Comparison of ENCODE assay signal across 8 cellular contexts in genomic region chr19:47699360-47699917, GRCh38. TPM values are rescaled to one million over a fixed set of nuclear protein-coding genes. Genes with fewer than 3 reads are reported as not detected.
A peak's percentile ranks its signal among the peaks of the same experiment; 100 is the strongest.
DNase-seq lines count a peak whose midpoint lies in the region; ATAC-seq, FAIRE-seq and TF ChIP-seq lines count a peak whose summit lies in the region.

No MANE protein-coding gene starts in this region.

- CTCF ChIA-PET in GM12878 (lab: Yijun Ruan, JAX) = interaction anchor here (0.6 to 6.4 kb wide), 19 partner anchors 8 to 414 kb away, joined by 3 to 70 read pairs (median 4); partner anchors contain the start of genes DHX34 and KPTN

- dilution Hi-C loops in keratinocyte (cut with MboI; ENCODE audit: extremely low pct_ligation_motif_present, low sequenced_read_pairs) = no loop called here

- H3K27me3 ChIP-seq in GM12878 (replicated peaks in 1 of 2; ENCODE audit: control insufficient read depth in 2 of 2, insufficient read depth in 2 of 2, low read length in 1 of 2) = no peaks in the 10 kb centered on the region
- H3K27me3 ChIP-seq in keratinocyte (ENCODE audit: control insufficient read depth, extremely low read depth, insufficient read depth, low read length) = no peaks in the 10 kb centered on the region

- peak; percentile 90 for ATAC-seq in GM12878
- no peak for ATAC-seq in GM18873 (IDR thresholded peaks at IDR 0.05; ENCODE audit: low FRiP score, unreplicated experiment)
- no peak for ATAC-seq in HG02884 (IDR thresholded peaks at IDR 0.05; ENCODE audit: unreplicated experiment)

- no peak overlapping the region for H2AFZ ChIP-seq in GM12878 (ENCODE audit: control insufficient read depth, low read depth, low read length)
- H2AFZ ChIP-seq in keratinocyte (ENCODE audit: control insufficient read depth, low read length) = no peak overlapping the region

- H3K9me3 ChIP-seq in GM12878 (replicated peaks; ENCODE audit: control insufficient read depth, insufficient read depth, low read length) (no peaks in the 10 kb centered on the region), keratinocyte (ENCODE audit: control insufficient read depth, low read depth, low read length) (no peaks in the 10 kb centered on the region)

- FAIRE-seq in GM12878 (lab: Jason Lieb, UNC) = peak; percentile 52
- FAIRE-seq in keratinocyte (lab: Jason Lieb, UNC) = no peak

- BruUV-seq in GM12878 (replicated peaks; lab: Mats Ljungman, UMichigan) = no TSS peak

- no peaks in the 10 kb centered on the region for H3K79me2 ChIP-seq in GM12878 (ENCODE audit: control insufficient read depth, insufficient read depth, low read length)
- no peaks in the 10 kb centered on the region for H3K79me2 ChIP-seq in keratinocyte (ENCODE audit: control insufficient read depth, insufficient read depth, low read length)

- TF ChIP-seq CTCF in GM12878 (IDR thresholded peaks at IDR 0.05 in 2 of 3, conservative IDR thresholded peaks at IDR 0.05 in 1 of 3; ENCODE audit: control insufficient read depth in 2 of 3, extremely low read depth in 1 of 3, insufficient read depth in 1 of 3, low read depth in 3 of 3, low read length in 3 of 3) (peak; percentile 75 to 91 (median 80)), keratinocyte (optimal IDR thresholded peaks at IDR 0.05 in 1 of 3, IDR thresholded peaks at IDR 0.05 in 1 of 3, conservative IDR thresholded peaks at IDR 0.05 in 1 of 3; ENCODE audit: extremely low read depth in 1 of 3, insufficient read depth in 2 of 3, low read length in 3 of 3) (peak; percentile 80 to 98 (median 93))

- H3K4me2 ChIP-seq in GM12878 (ENCODE audit: control insufficient read depth, insufficient read depth) (no peak overlapping the region), keratinocyte (ENCODE audit: control insufficient read depth, extremely low read depth, insufficient read depth, low read depth, low read length) (no peak overlapping the region)

- peak; percentile 55 for TF ChIP-seq RAD21 in GM12878 (IDR thresholded peaks at IDR 0.05; ENCODE audit: insufficient read depth, low read depth, low read length)

- H3K4me3 ChIP-seq in GM12878 = no peak overlapping the region
- H3K4me3 ChIP-seq in keratinocyte (ENCODE audit: control insufficient read depth in 2 of 3, extremely low read depth in 1 of 3, insufficient read depth in 2 of 3, low read depth in 1 of 3, low read length in 3 of 3) = no peak overlapping the region

- DNase-seq in COLO829 (ENCODE audit: low spot score) (peak; percentile 69), HPDE6-E6E7 (ENCODE audit: extremely low spot score) (peak; percentile 43), T-helper 1 cell (peak in 3 of 5 donors; percentile 33 to 42 (median 38)), GM12878 (ENCODE audit: low read depth, low spot score) (no peak), keratinocyte (ENCODE audit: low read depth, low spot score) (no peak)
- peak; percentile 20 to 33 for DNase-seq in stimulated activated CD8-positive, alpha-beta memory T cell treated with anti-CD3 and anti-CD28 coated beads, Interleukin-15, amount 100 ng/mL, for 48 hours (ENCODE audit: low read depth in 2 of 2)

- intact Hi-C loops in GM12878 (cut with micrococcal nuclease; ENCODE audit: unreplicated experiment) = no loop called here

- H3K9me1 ChIP-seq in keratinocyte (ENCODE audit: control insufficient read depth, extremely low read depth, insufficient read depth, low read length) = no peaks in the 10 kb centered on the region

- H4K20me1 ChIP-seq in GM12878 (ENCODE audit: control insufficient read depth, insufficient read depth) = no peaks in the 10 kb centered on the region
- H4K20me1 ChIP-seq in keratinocyte (ENCODE audit: control insufficient read depth, extremely low read depth, insufficient read depth, low read length) = no peaks in the 10 kb centered on the region

- no peak overlapping the region for H3K9ac ChIP-seq in GM12878 (ENCODE audit: control insufficient read depth, insufficient read depth, low read length)
- no peak overlapping the region for H3K9ac ChIP-seq in keratinocyte (ENCODE audit: control insufficient read depth, extremely low read depth, insufficient read depth, low read length)

- H3K36me3 ChIP-seq in GM12878 (ENCODE audit: control insufficient read depth in 2 of 2, insufficient read depth in 2 of 2, low read length in 1 of 2) (peaks cover 0 to 2% of the 10 kb centered on the region in 2 experiments; a peak in 3 of 4 replicates), keratinocyte (ENCODE audit: control insufficient read depth in 2 of 2, extremely low read depth in 1 of 2, insufficient read depth in 2 of 2, low read length in 2 of 2) (peaks cover 16 to 18% of the 10 kb centered on the region in 2 experiments)

- H3K27ac ChIP-seq in GM12878 (ENCODE audit: control insufficient read depth, insufficient read depth) (no peak overlapping the region), keratinocyte (ENCODE audit: control insufficient read depth, insufficient read depth, low read length) (no peak overlapping the region)

- H3K4me1 ChIP-seq in GM12878 (ENCODE audit: control insufficient read depth, insufficient read depth, low read length) (no peaks in the 10 kb centered on the region), keratinocyte (ENCODE audit: control insufficient read depth, extremely low read depth, insufficient read depth, low read length) (peaks cover 2% of the 10 kb centered on the region)

- in situ Hi-C loops in GM12878 (cut with MboI) = loop anchor here (5.0 kb wide), 1 partner anchor 402 kb away; no protein-coding TSS in a partner anchor

- no peak for TF ChIP-seq POLR2A in GM12878 (IDR thresholded peaks at IDR 0.05; ENCODE audit: low read depth, low read length)

- TF ChIP-seq EP300 in GM12878 (IDR thresholded peaks at IDR 0.05; ENCODE audit: borderline replicate concordance in 1 of 2, control insufficient read depth in 1 of 2, low read depth in 2 of 2, low read length in 2 of 2) = no peak

- SMC1A ChIA-PET in GM12878 (lab: Charles Lee; ENCODE audit: uncharacterized antibody, unreplicated experiment) = interaction anchor here (0.9 to 1.7 kb wide), 3 partner anchors 263 to 267 kb away, joined by 3 to 4 read pairs (median 3); no protein-coding TSS in a partner anchor

- POLR2A ChIA-PET in GM12878 (lab: Charles Lee) = no interaction called here

- 46% methylated on average over 7 of the region's 9 CpGs for WGBS in GM12878 (ENCODE audit: insufficient coverage, insufficient replicate concordance, low lambda C conversion rate, missing lambda C conversion rate)

- RAD21 ChIA-PET in GM12878 (lab: Charles Lee; ENCODE audit: unreplicated experiment) = interaction anchor here (0.6 to 1.8 kb wide), 2 partner anchors 129 to 264 kb away, joined by 3 to 16 read pairs; no protein-coding TSS in a partner anchor

RNA-seq across cellular contexts. Expression of gene EHD2, which starts 13.8 kb away (rescaled TPM):
- total RNA-seq in GM12878 (2013; cell fraction: nucleolus; rRNA removed) = not detected in 2 replicates
- not detected in 2 replicates for total RNA-seq in GM12878 (2014; rRNA removed)
- not detected in 2 replicates for total RNA-seq in GM12878 (2014; rRNA removed; fragmentation: Illumina TruSeq; extraction: Trizol)
- total RNA-seq in GM12878 (2021) = 0.23 and 0.27 TPM in 2 replicates
- polyA plus RNA-seq in GM12878 (2011; ENCODE audit: low read depth) = not detected
- polyA plus RNA-seq in GM12878 (2011; rRNA removed) = not detected in 2 replicates
- polyA plus RNA-seq in GM12878 (2011; cell fraction: cytosol; rRNA removed) = not detected in 2 replicates
- not detected in 2 replicates for polyA plus RNA-seq in GM12878 (2011; cell fraction: nucleus; rRNA removed)
- not detected in 2 replicates for polyA plus RNA-seq in GM12878 (2012)
- polyA plus RNA-seq in GM12878 (2014; fragmentation: Illumina TruSeq; extraction: Trizol) = not detected in 2 replicates
- not detected for polyA plus RNA-seq in GM12878 (2014; fragmentation: Nextera tagmentation; extraction: Ambion mirVana)
- not detected in 2 replicates for polyA plus RNA-seq in GM12878 (2014; rRNA removed)
- under 1 TPM; 0.12 to 0.24 TPM for polyA plus RNA-seq in GM12878 (2016; fragmentation: Nextera tagmentation; extraction: Ambion mirVana)
- polyA minus RNA-seq in GM12878 (2011; rRNA and poly(A)+ RNA removed) = 0.15 TPM in 1 of 2 replicates, not detected in the other
- not detected in 2 replicates for polyA minus RNA-seq in GM12878 (2011; cell fraction: cytosol; rRNA and poly(A)+ RNA removed)
- polyA minus RNA-seq in GM12878 (2011; cell fraction: nucleus; rRNA and poly(A)+ RNA removed) = not detected in 2 replicates
- polyA plus RNA-seq in keratinocyte = 18.3 to 48.5 TPM (median 23.7 TPM) in 3 replicates
- 35.1 TPM for polyA plus RNA-seq in keratinocyte (2011; ENCODE audit: low read depth)
- 43.9 and 91.5 TPM in 2 replicates for polyA plus RNA-seq in keratinocyte (2011; cell fraction: cytosol; rRNA removed)
- polyA plus RNA-seq in keratinocyte (2011; cell fraction: nucleus; rRNA removed) = 95.6 and 141 TPM in 2 replicates
- 71.1 and 183 TPM in 2 replicates for polyA plus RNA-seq in keratinocyte (2012; ENCODE audit: low replicate concordance)
- 26.8 to 216 TPM (median 31.6 TPM) in 3 replicates for polyA minus RNA-seq in keratinocyte
- polyA minus RNA-seq in keratinocyte (2011; cell fraction: cytosol; rRNA and poly(A)+ RNA removed) = 198 TPM
- 114 and 133 TPM in 2 replicates for polyA minus RNA-seq in keratinocyte (2011; cell fraction: nucleus; rRNA and poly(A)+ RNA removed)

RNA-seq across cellular contexts. Expression of gene NOP53, which starts 45.9 kb away (rescaled TPM):
- 36.5 and 43.0 TPM in 2 replicates for total RNA-seq in GM12878 (2013; cell fraction: nucleolus; rRNA removed)
- total RNA-seq in GM12878 (2014; rRNA removed) = 254 and 317 TPM in 2 replicates
- 180 and 186 TPM in 2 replicates for total RNA-seq in GM12878 (2014; rRNA removed; fragmentation: Illumina TruSeq; extraction: Trizol)
- total RNA-seq in GM12878 (2021) = 336 and 356 TPM in 2 replicates
- polyA plus RNA-seq in GM12878 (2011; ENCODE audit: low read depth) = 311 TPM
- polyA plus RNA-seq in GM12878 (2011; rRNA removed) = 198 and 222 TPM in 2 replicates
- polyA plus RNA-seq in GM12878 (2011; cell fraction: cytosol; rRNA removed) = 205 and 251 TPM in 2 replicates
- 117 and 146 TPM in 2 replicates for polyA plus RNA-seq in GM12878 (2011; cell fraction: nucleus; rRNA removed)
- 464 and 758 TPM in 2 replicates for polyA plus RNA-seq in GM12878 (2012)
- polyA plus RNA-seq in GM12878 (2014; fragmentation: Illumina TruSeq; extraction: Trizol) = 69.0 and 148 TPM in 2 replicates
- 10 to 100 TPM in 1 of 2 experiments, 1 to 10 TPM in 1; 6.0 to 32.3 TPM for polyA plus RNA-seq in GM12878 (2014; fragmentation: Nextera tagmentation; extraction: Ambion mirVana)
- polyA plus RNA-seq in GM12878 (2014; rRNA removed) = 386 and 428 TPM in 2 replicates
- polyA plus RNA-seq in GM12878 (2016; fragmentation: Nextera tagmentation; extraction: Ambion mirVana) = 10 to 100 TPM; 71.4 to 94.2 TPM
- 57.8 and 115 TPM in 2 replicates for polyA minus RNA-seq in GM12878 (2011; rRNA and poly(A)+ RNA removed)
- 79.2 and 82.4 TPM in 2 replicates for polyA minus RNA-seq in GM12878 (2011; cell fraction: cytosol; rRNA and poly(A)+ RNA removed)
- 28.7 and 44.8 TPM in 2 replicates for polyA minus RNA-seq in GM12878 (2011; cell fraction: nucleus; rRNA and poly(A)+ RNA removed)
- 64.5 to 80.2 TPM (median 73.9 TPM) in 3 replicates for polyA plus RNA-seq in keratinocyte
- 126 TPM for polyA plus RNA-seq in keratinocyte (2011; ENCODE audit: low read depth)
- 33.7 and 90.4 TPM in 2 replicates for polyA plus RNA-seq in keratinocyte (2011; cell fraction: cytosol; rRNA removed)
- 50.2 and 59.6 TPM in 2 replicates for polyA plus RNA-seq in keratinocyte (2011; cell fraction: nucleus; rRNA removed)
- 137 and 149 TPM in 2 replicates for polyA plus RNA-seq in keratinocyte (2012; ENCODE audit: low replicate concordance)
- polyA minus RNA-seq in keratinocyte = 29.1 to 62.5 TPM (median 32.3 TPM) in 3 replicates
- polyA minus RNA-seq in keratinocyte (2011; cell fraction: cytosol; rRNA and poly(A)+ RNA removed) = 129 TPM
- polyA minus RNA-seq in keratinocyte (2011; cell fraction: nucleus; rRNA and poly(A)+ RNA removed) = 28.0 and 30.9 TPM in 2 replicates

Comparison
In these comparisons a context has a peak if more than half of its experiments do, and no peak if none do; other contexts are left out.
1. DNase-seq: peak in COLO829 (single experiment), HPDE6-E6E7 (single experiment), T-helper 1 cell (3 of 5) and stimulated activated CD8-positive, alpha-beta memory T cell treated with anti-CD3 and anti-CD28 coated beads, Interleukin-15, amount 100 ng/mL, for 48 hours (2 of 2); none in GM12878 (single experiment) and keratinocyte (single experiment).
2. RNA of gene EHD2, which starts 13.8 kb away (polyA plus RNA-seq): 18.3 to 183 TPM in keratinocyte; 0.12 to 0.24 TPM in GM12878; every median in the first group is over 10 times any median in the second.